9 cellular contexts compared by ENCODE assay signal in genomic region chr10:102650655-102651454, GRCh38. TPM values are rescaled to one million over a fixed set of nuclear protein-coding genes. Genes with fewer than 3 reads are reported as not detected.
DNase-seq lines count a peak whose midpoint lies in the region; ATAC-seq and TF ChIP-seq lines count a peak whose summit lies in the region.
"Had no signal": no experiment of that assay in that cellular context is flagged by ENCODE, and none has a peak within 500 bp of the region (broad histone marks: within the 10 kb centered on the region; RNA-seq: fewer than 3 reads in every experiment).

No MANE protein-coding gene starts in this region.

- no peak overlapping the region for H3K4me2 ChIP-seq in PC-3 (ENCODE audit: low read length)

- H3K4me3 ChIP-seq in heart right ventricle (peak overlapping the region in 2 of 10 donors; percentile 71 to 96), muscle layer of duodenum (ENCODE audit: low read depth in 1 of 2, low read length in 2 of 2) (peak overlapping the region in 1 of 2 donors; percentile 11), vagina (no peak overlapping the region), PC-3 (ENCODE audit: low read length) (no peak overlapping the region)

- intact Hi-C loops in heart right ventricle (cut with DNase I) (loop anchor here in 1 of 10 donors (5.0 kb wide), 1 partner anchor 61 kb away; the partner anchor contains the start of genes ARL3 and SFXN2), Right ventricle myocardium superior (cut with DNase I) (no loop called here), vagina (cut with DNase I) (no loop called here), PC-3 (cut with micrococcal nuclease) (no loop called here)

- BruUV-seq in PC-3 (replicated peaks; lab: Mats Ljungman, UMichigan): no TSS peak

- H4K20me1 ChIP-seq in PC-3 (ENCODE audit: low read length): peaks cover 24% of the 10 kb centered on the region; the same call in 1 of the 2 replicates

- ATAC-seq in heart right ventricle: no peak
- no peak for ATAC-seq in Right ventricle myocardium superior (ENCODE audit: poor library complexity)
- ATAC-seq in PC-3: no peak

- H3K36me3 ChIP-seq in heart right ventricle: peaks cover 0 to 66% (median 16%) of the 10 kb centered on the region in 9 donors
- peaks cover 28 to 36% of the 10 kb centered on the region in 2 donors for H3K36me3 ChIP-seq in muscle layer of duodenum (ENCODE audit: control insufficient read depth in 1 of 2, insufficient read depth in 2 of 2, low read length in 2 of 2)
- peaks cover 0 to 19% of the 10 kb centered on the region in 2 donors for H3K36me3 ChIP-seq in vagina
- no peaks in the 10 kb centered on the region; the same call in 1 of the 2 replicates for H3K36me3 ChIP-seq in PC-3 (ENCODE audit: low read depth, low read length)

- no peaks in the 10 kb centered on the region for H3F3A ChIP-seq in PC-3 (ENCODE audit: low read length, unreplicated experiment)

- CTCF ChIA-PET in PC-3 (lab: Charles Lee): no interaction called here

- POLR2A ChIA-PET in PC-3 (lab: Charles Lee; ENCODE audit: unreplicated experiment): interaction anchor here (0.6 kb wide), 1 partner anchor 9 kb away, joined by 4 read pairs; no protein-coding TSS in a partner anchor

- H3K9ac ChIP-seq in PC-3 (ENCODE audit: low read length): no peak overlapping the region

- DNase-seq in heart right ventricle (no peak), Right ventricle myocardium superior (no peak), vagina (ENCODE audit: extremely low spot score in 2 of 2) (no peak), PC-3 (no peak), iPS-NIHi11 (ENCODE audit: low spot score) (no peak), OCI-M1 (lab: John Stamatoyannopoulos, UW) (no peak)
- DNase-seq: amniotic stem cell had no signal

- peaks cover 52 to 91% (median 78%) of the 10 kb centered on the region in 9 donors for H3K4me1 ChIP-seq in heart right ventricle
- H3K4me1 ChIP-seq in muscle layer of duodenum (ENCODE audit: control insufficient read depth in 1 of 2, insufficient read depth in 2 of 2, low read length in 2 of 2): peaks cover 51 to 74% of the 10 kb centered on the region in 2 donors
- H3K4me1 ChIP-seq in vagina: peaks cover 80% of the 10 kb centered on the region
- peaks cover 7% of the 10 kb centered on the region for H3K4me1 ChIP-seq in PC-3 (ENCODE audit: insufficient read depth, low read length)

- H3K27me3 ChIP-seq in heart right ventricle (no peaks in the 10 kb centered on the region), muscle layer of duodenum (ENCODE audit: low read depth, low read length) (no peaks in the 10 kb centered on the region), vagina (no peaks in the 10 kb centered on the region), PC-3 (ENCODE audit: low read length) (no peaks in the 10 kb centered on the region)

- peaks cover 73% of the 10 kb centered on the region for H3K79me2 ChIP-seq in PC-3 (ENCODE audit: low read length)

- H3K27ac ChIP-seq in heart right ventricle: peak overlapping the region in 8 of 10 donors; percentile 45 to 100 (median 99)
- peak overlapping the region; percentile 52 for H3K27ac ChIP-seq in angular gyrus (ENCODE audit: low read depth, low read length)
- peak overlapping the region; percentile 31 for H3K27ac ChIP-seq in muscle layer of duodenum (ENCODE audit: low read length)
- H3K27ac ChIP-seq in vagina: peak overlapping the region; percentile 99
- no peak overlapping the region for H3K27ac ChIP-seq in PC-3 (ENCODE audit: low read length)

- no peaks in the 10 kb centered on the region for H3K9me2 ChIP-seq in PC-3 (replicated peaks; ENCODE audit: low read length)

- 40 to 57% methylated on average over 11 of the region's 11 CpGs for WGBS in heart right ventricle, 2 donors

- TF ChIP-seq POLR2A in vagina (IDR thresholded peaks at IDR 0.05): no peak

- H3K9me3 ChIP-seq in heart right ventricle (no peaks in the 10 kb centered on the region), muscle layer of duodenum (ENCODE audit: control insufficient read depth in 1 of 2, low read length in 2 of 2) (no peaks in the 10 kb centered on the region), vagina (no peaks in the 10 kb centered on the region), PC-3 (ENCODE audit: low read length) (no peaks in the 10 kb centered on the region)

- no peak overlapping the region for H2AFZ ChIP-seq in PC-3 (ENCODE audit: low read length)

- TF ChIP-seq CTCF in heart right ventricle (IDR thresholded peaks at IDR 0.05) (no peak), vagina (IDR thresholded peaks at IDR 0.05) (no peak), PC-3 (conservative IDR thresholded peaks at IDR 0.05; ENCODE audit: low read depth, low read length) (no peak)

RNA-seq across cellular contexts. Expression of gene TRIM8, which starts 6.6 kb away (rescaled TPM):
- total RNA-seq in heart right ventricle (100 to 1,000 TPM in 4 of 10 donors, 10 to 100 TPM in 6; 82.6 to 147 (median 90.4) TPM), Right ventricle myocardium superior (103 TPM), vagina (126 TPM), PC-3 (2014; rRNA removed) (61.4 and 103 TPM in 2 replicates)
- 10 to 100 TPM; 27.9 to 67.0 TPM for polyA plus RNA-seq in heart right ventricle
